In genomic region chr12:116043673-116044072, GRCh38 we compare ENCODE assay signal across 21 cellular contexts.
"Had no signal": no experiment of that assay in that cellular context is flagged by ENCODE, and none has a peak within 500 bp of the region (broad histone marks: within the 10 kb centered on the region; RNA-seq: fewer than 3 reads in every experiment).

No MANE protein-coding gene starts in this region.

- H3K9me3 ChIP-seq: adrenal gland, body of pancreas, left ventricle myocardium inferior, thyroid gland had no signal

- DNase-seq: activated B cell treated with CpG ODN at 0.5 μM for 24 hours; activated CD4-positive, alpha-beta T cell treated with anti-CD3 and anti-CD28 coated beads for 48 hours; activated CD8-positive, alpha-beta memory T cell treated with anti-CD3 and anti-CD28 coated beads, Interleukin-2, amount 50 U/mL, for 4 hours; activated CD8-positive, alpha-beta T cell treated with anti-CD3 and anti-CD28 coated beads for 36 hours; activated effector memory CD4-positive, alpha-beta T cell treated with anti-CD3 and anti-CD28 coated beads, Interleukin-2, amount 50 U/mL, for 16 hours; activated T-cell treated with anti-CD3 and anti-CD28 coated beads, Interleukin-2, amount 50 U/mL, for 48 hours; adrenal gland; central memory CD4-positive, alpha-beta T cell; effector CD8-positive, alpha-beta T cell; foreskin keratinocyte; glutamatergic neuron; left ventricle myocardium inferior; mesenchymal stem cell; natural killer cell; stimulated activated CD4-positive, alpha-beta T cell treated with anti-CD3 and anti-CD28 coated beads, Interleukin-15, amount 100 ng/mL, for 24 hours; stimulated activated CD4-positive, alpha-beta T cell treated with anti-CD3 and anti-CD28 coated beads, Interleukin-4, amount 100 ng/mL, for 1 hour; stimulated activated naive B cell treated with anti-CD40 and anti-IgM and Interleukin-4, amounts not matched to agents 10 μg/mL and 1 μg/mL and 100 μg/mL, for 72 hours; thyroid gland had no signal

- H3K4me3 ChIP-seq: adrenal gland, body of pancreas, coronary artery, left ventricle myocardium inferior, thyroid gland had no signal

- H3K36me3 Mint-ChIP-seq: natural killer cell had no signal

- ATAC-seq: activated CD8-positive, alpha-beta T cell treated with anti-CD3 and anti-CD28 coated beads for 36 hours; foreskin keratinocyte; natural killer cell; stimulated activated naive B cell treated with anti-CD40 and anti-IgM and Interleukin-4, amounts not matched to agents 10 μg/mL and 1 μg/mL and 100 μg/mL, for 72 hours had no signal

- H3K9me3 Mint-ChIP-seq: activated B cell treated with CpG ODN at 0.5 μM for 24 hours; activated CD8-positive, alpha-beta T cell treated with anti-CD3 and anti-CD28 coated beads for 36 hours; activated naive CD4-positive, alpha-beta T cell treated with anti-CD3 and anti-CD28 coated beads, Interleukin-2, amount 50 U/mL, for 24 hours; natural killer cell had no signal

- H3K27ac Mint-ChIP-seq: activated B cell treated with CpG ODN at 0.5 μM for 24 hours; activated CD8-positive, alpha-beta T cell treated with anti-CD3 and anti-CD28 coated beads for 36 hours; stimulated activated naive B cell treated with anti-CD40 and anti-IgM and Interleukin-4, amounts not matched to agents 10 μg/mL and 1 μg/mL and 100 μg/mL, for 72 hours had no signal

- H3K4me3 Mint-ChIP-seq: activated B cell treated with CpG ODN at 0.5 μM for 24 hours; activated CD8-positive, alpha-beta T cell treated with anti-CD3 and anti-CD28 coated beads for 36 hours; activated naive CD4-positive, alpha-beta T cell treated with anti-CD3 and anti-CD28 coated beads, Interleukin-2, amount 50 U/mL, for 24 hours; natural killer cell; stimulated activated naive B cell treated with anti-CD40 and anti-IgM and Interleukin-4, amounts not matched to agents 10 μg/mL and 1 μg/mL and 100 μg/mL, for 72 hours had no signal

- H3K27me3 Mint-ChIP-seq: activated B cell treated with CpG ODN at 0.5 μM for 24 hours; activated CD8-positive, alpha-beta T cell treated with anti-CD3 and anti-CD28 coated beads for 36 hours; activated naive CD4-positive, alpha-beta T cell treated with anti-CD3 and anti-CD28 coated beads, Interleukin-2, amount 50 U/mL, for 24 hours; stimulated activated naive B cell treated with anti-CD40 and anti-IgM and Interleukin-4, amounts not matched to agents 10 μg/mL and 1 μg/mL and 100 μg/mL, for 72 hours had no signal

- H3K27me3 ChIP-seq: adrenal gland, body of pancreas, foreskin keratinocyte, thyroid gland had no signal

- H3K36me3 ChIP-seq: adrenal gland, left ventricle myocardium inferior, thyroid gland had no signal
